Comparison of ENCODE assay signal across 8 cellular contexts in the genomic region with DNA sequence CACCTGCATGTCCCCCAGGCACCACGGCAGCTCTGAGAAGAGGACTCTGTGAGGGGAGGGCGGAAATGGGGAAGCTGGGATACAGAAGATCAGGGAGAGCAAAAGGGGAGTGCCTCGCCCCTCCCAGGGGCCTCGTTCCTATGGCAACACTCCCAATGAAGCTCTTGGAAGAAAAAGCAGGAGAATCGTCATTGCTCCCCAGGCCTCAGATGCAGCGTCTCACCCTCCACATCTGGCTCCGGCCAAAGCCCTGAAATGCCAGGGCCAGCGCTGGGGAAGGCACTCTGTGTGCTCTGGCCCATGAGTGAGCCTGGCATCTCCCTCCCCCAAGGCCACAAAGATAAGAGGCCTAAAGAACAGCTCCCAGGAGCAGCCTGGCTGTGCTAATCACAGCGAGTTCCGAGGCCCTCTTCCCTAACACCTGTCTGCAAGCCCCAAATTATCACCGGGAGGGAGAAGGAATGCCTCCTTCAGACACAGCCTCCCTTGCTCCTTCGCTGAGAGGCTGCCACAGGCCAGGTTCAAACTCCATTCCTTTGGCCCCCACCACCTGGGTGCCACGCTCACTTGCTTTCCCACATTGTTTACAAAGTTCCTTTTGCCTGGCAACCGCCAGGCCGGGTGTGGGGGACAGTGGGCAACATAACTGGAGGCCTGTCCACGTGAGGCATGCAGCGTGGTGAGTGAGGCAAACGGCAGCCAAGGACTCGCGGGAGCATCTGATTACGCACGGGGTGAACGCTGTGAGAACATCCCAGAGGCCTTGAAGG. TPM values are rescaled to one million over a fixed set of nuclear protein-coding genes. Genes with fewer than 3 reads are reported as not detected.
DNase-seq lines count a peak whose midpoint lies in the region; TF ChIP-seq lines count a peak whose summit lies in the region.

No MANE protein-coding gene starts in this region.

- WGBS in lower leg skin, 2 donors = 31 to 42% methylated on average over 22 to 23 of the region's 23 CpGs
- 51% methylated on average over 22 of the region's 23 CpGs for WGBS in suprapubic skin

- no peak for TF ChIP-seq EP300 in suprapubic skin (IDR thresholded peaks at IDR 0.05)

- H3K36me3 ChIP-seq in suprapubic skin = peaks cover 18% of the 10 kb centered on the region

- H3K27me3 ChIP-seq in suprapubic skin = no peaks in the 10 kb centered on the region

- peak overlapping the region; percentile 91 for H3K27ac ChIP-seq in suprapubic skin

- intact Hi-C loops in lower leg skin (cut with DNase I; ENCODE audit: low total_unique reads) = no loop called here

- peaks cover 42% of the 10 kb centered on the region for H3K4me1 ChIP-seq in suprapubic skin

- peak; percentile 27 for DNase-seq in CD1c-positive myeloid dendritic cell (ENCODE audit: extremely low spot score)
- peak; percentile 16 for DNase-seq in NCI-H2107 (lab: John Stamatoyannopoulos, UW)
- DNase-seq in choroid plexus epithelial cell (ENCODE audit: low read depth) = peak; percentile 93
- DNase-seq in lower leg skin (ENCODE audit: low spot score in 2 of 2) = peak; percentile 58 to 95
- peak; percentile 88 to 89 for DNase-seq in suprapubic skin (ENCODE audit: low spot score in 2 of 2)
- DNase-seq in iPS-NIHi11 (ENCODE audit: low spot score) = no peak
- DNase-seq in AML-193 (lab: John Stamatoyannopoulos, UW) = no peak
- DNase-seq in NCI-H524 (lab: John Stamatoyannopoulos, UW) = no peak

- TF ChIP-seq POLR2A in lower leg skin (IDR thresholded peaks at IDR 0.05) (no peak), suprapubic skin (IDR thresholded peaks at IDR 0.05) (peak in 1 of 2 donors; percentile 24)

- H3K4me3 ChIP-seq in choroid plexus epithelial cell (ENCODE audit: low read depth, low read length) (no peak overlapping the region), lower leg skin (ENCODE audit: low read depth, poor library complexity, severe bottlenecking) (no peak overlapping the region), suprapubic skin (peak overlapping the region; percentile 7)

- H3K9me3 ChIP-seq in suprapubic skin = no peaks in the 10 kb centered on the region

- TF ChIP-seq CTCF in choroid plexus epithelial cell (conservative IDR thresholded peaks at IDR 0.05; ENCODE audit: low read depth, low read length) (no peak), lower leg skin (IDR thresholded peaks at IDR 0.05) (no peak), suprapubic skin (IDR thresholded peaks at IDR 0.05) (no peak)

RNA-seq across cellular contexts. Expression of a gene that starts 27.8 kb away (rescaled TPM):
- total RNA-seq in lower leg skin (10 to 100 TPM; 37.1 to 68.9 (median 48.3) TPM), suprapubic skin (10 to 100 TPM; 40.8 to 64.2 (median 55.3) TPM)

Comparison
In these comparisons a context has a peak if more than half of its experiments do, and no peak if none do; other contexts are left out.
1. DNase-seq: peak in CD1c-positive myeloid dendritic cell (single experiment), NCI-H2107 (single experiment), choroid plexus epithelial cell (single experiment), lower leg skin (2 of 2) and suprapubic skin (2 of 2); none in iPS-NIHi11 (single experiment), AML-193 (0 of 2) and NCI-H524 (0 of 2).